Comparison of ENCODE assay signal across 8 cellular contexts in genomic region chr11:112227002-112227401, GRCh38. TPM values are rescaled to one million over a fixed set of nuclear protein-coding genes. Genes with fewer than 3 reads are reported as not detected.
DNase-seq lines count a peak whose midpoint lies in the region; ATAC-seq and TF ChIP-seq lines count a peak whose summit lies in the region.

No MANE protein-coding gene starts in this region.

- no peaks in the 10 kb centered on the region for H3K27me3 ChIP-seq in A673 (replicated peaks; ENCODE audit: insufficient read depth, low read depth, low read length, poor library complexity)
- H3K27me3 ChIP-seq in GM23248 (replicated peaks; ENCODE audit: insufficient read depth) = no peaks in the 10 kb centered on the region

- BruUV-seq in A673 (replicated peaks; lab: Mats Ljungman, UMichigan) = no TSS peak

- H4K20me1 ChIP-seq in GM23248 (ENCODE audit: insufficient read depth) = no peaks in the 10 kb centered on the region

- in situ Hi-C loops in GM23248 (cut with MboI) = no loop called here

- H3K4me2 ChIP-seq in GM23248 (ENCODE audit: unreplicated experiment) = peak overlapping the region; percentile 88

- intact Hi-C loops in A673 (cut with micrococcal nuclease; ENCODE audit: unreplicated experiment) = loop anchor here (10.0 kb wide), 1 partner anchor 328 kb away; no protein-coding TSS in a partner anchor
- intact Hi-C loops in activated CD8-positive, alpha-beta T cell treated with anti-CD3 and anti-CD28 coated beads for 36 hours (cut with micrococcal nuclease) = no loop called here

- DNase-seq in A673 (ENCODE audit: low spot score) (no peak), GM23248 (peak; percentile 69), globus pallidus (ENCODE audit: low spot score) (peak; percentile 37), retinal pigment epithelial cell (ENCODE audit: low read depth) (no peak), COLO829 (ENCODE audit: low spot score) (no peak), NCI-H1694 treated with DMSO at 0.1 percent for 48 hours (lab: John Stamatoyannopoulos, UW) (no peak)
- no peak for DNase-seq in activated CD8-positive, alpha-beta T cell treated with anti-CD3 and anti-CD28 coated beads for 36 hours
- DNase-seq in stimulated activated CD4-positive, alpha-beta T cell treated with anti-CD3 and anti-CD28 coated beads, Interleukin-2, amount 100 ng/mL, for 24 hours = no peak

- H3K27me3 Mint-ChIP-seq in activated CD8-positive, alpha-beta T cell treated with anti-CD3 and anti-CD28 coated beads for 36 hours = peaks cover 1% of the 10 kb centered on the region

- peak overlapping the region; percentile 95 for H3K27ac Mint-ChIP-seq in activated CD8-positive, alpha-beta T cell treated with anti-CD3 and anti-CD28 coated beads for 36 hours

- H3K4me1 ChIP-seq in A673 (ENCODE audit: insufficient read depth, low read length, poor library complexity, severe bottlenecking) (peaks cover 21% of the 10 kb centered on the region), GM23248 (ENCODE audit: insufficient read depth) (peaks cover 32% of the 10 kb centered on the region)

- CTCF ChIA-PET in A673 (lab: Charles Lee) = no interaction called here
- CTCF ChIA-PET in activated CD8-positive, alpha-beta T cell treated with anti-CD3 and anti-CD28 coated beads for 36 hours (lab: Charles Lee) = interaction anchor here (5.1 kb wide), 1 partner anchor 54 kb away, joined by 37 read pairs; no protein-coding TSS in a partner anchor

- H3K27ac ChIP-seq in A673 (ENCODE audit: low read depth, low read length, poor library complexity, severe bottlenecking) = peak overlapping the region; percentile 96
- peak overlapping the region; percentile 98 for H3K27ac ChIP-seq in GM23248

- peaks cover 21% of the 10 kb centered on the region for H3K36me3 Mint-ChIP-seq in activated CD8-positive, alpha-beta T cell treated with anti-CD3 and anti-CD28 coated beads for 36 hours (ENCODE audit: low read depth)

- H3K4me3 Mint-ChIP-seq in activated CD8-positive, alpha-beta T cell treated with anti-CD3 and anti-CD28 coated beads for 36 hours = peak overlapping the region; percentile 70

- TF ChIP-seq CTCF in A673 (conservative IDR thresholded peaks at IDR 0.05; ENCODE audit: low read depth, low read length) (no peak), retinal pigment epithelial cell (conservative IDR thresholded peaks at IDR 0.05; ENCODE audit: low read depth, low read length) (no peak)
- TF ChIP-seq CTCF in activated CD8-positive, alpha-beta T cell treated with anti-CD3 and anti-CD28 coated beads for 36 hours (IDR thresholded peaks at IDR 0.05) = no peak

- WGBS in GM23248 (ENCODE audit: low coverage in 1 of 2, low lambda C conversion rate in 2 of 2, missing lambda C conversion rate in 2 of 2), 2 experiments = 2 to 3% methylated on average over 12 of the region's 12 CpGs

- H3K9me3 Mint-ChIP-seq in activated CD8-positive, alpha-beta T cell treated with anti-CD3 and anti-CD28 coated beads for 36 hours = no peaks in the 10 kb centered on the region

- H3K36me3 ChIP-seq in A673 (ENCODE audit: insufficient read depth, low read length, poor library complexity, severe bottlenecking) (peaks cover 28% of the 10 kb centered on the region), GM23248 (ENCODE audit: low read depth) (peaks cover 8% of the 10 kb centered on the region; the same call in 1 of the 2 replicates)

- H3K9me2 ChIP-seq in GM23248 (ENCODE audit: insufficient read depth) = no peaks in the 10 kb centered on the region

- H3K4me1 Mint-ChIP-seq in activated CD8-positive, alpha-beta T cell treated with anti-CD3 and anti-CD28 coated beads for 36 hours (ENCODE audit: low read depth) = peaks cover 15% of the 10 kb centered on the region

- peak overlapping the region; percentile 94 for H2AFZ ChIP-seq in GM23248

- H3K9me3 ChIP-seq in A673 (ENCODE audit: low read depth, low read length, poor library complexity, severe bottlenecking) (no peaks in the 10 kb centered on the region), GM23248 (ENCODE audit: low read depth) (no peaks in the 10 kb centered on the region)

- H3K4me3 ChIP-seq in A673 (ENCODE audit: low read depth, low read length, poor library complexity, severe bottlenecking) = peak overlapping the region; percentile 72
- H3K4me3 ChIP-seq in GM23248 = peak overlapping the region; percentile 83
- peak overlapping the region; percentile 57 for H3K4me3 ChIP-seq in retinal pigment epithelial cell (ENCODE audit: low read length)

- POLR2A ChIA-PET in A673 (lab: Charles Lee; ENCODE audit: low non-redundant PET) = no interaction called here
- POLR2A ChIA-PET in activated CD8-positive, alpha-beta T cell treated with anti-CD3 and anti-CD28 coated beads for 36 hours (lab: Charles Lee) = interaction anchor here (1.0 kb wide), 2 partner anchors 9 to 122 kb away, joined by 3 to 5 read pairs; no protein-coding TSS in a partner anchor

- H3K9ac ChIP-seq in GM23248 = peak overlapping the region; percentile 93

- H3F3A ChIP-seq in GM23248 (ENCODE audit: insufficient read depth) = peaks cover 24% of the 10 kb centered on the region

- ATAC-seq in activated CD8-positive, alpha-beta T cell treated with anti-CD3 and anti-CD28 coated beads for 36 hours = no peak

- H3K79me2 ChIP-seq in GM23248 (ENCODE audit: insufficient read depth) = peaks cover 46% of the 10 kb centered on the region

RNA-seq across cellular contexts. Expression of gene PTS, which starts 0.8 kb away (rescaled TPM):
- 83.8 and 96.8 TPM in 2 replicates for total RNA-seq in A673 (2021)
- 33.9 and 36.5 TPM in 2 replicates for total RNA-seq in GM23248 (2014; rRNA removed; shearing (Covaris generic))
- polyA plus RNA-seq in GM23248 (2016; fragmentation: Nextera tagmentation; extraction: Ambion mirVana) = 100 and 108 TPM in 2 replicates
- 10 to 100 TPM; 22.6 to 24.9 TPM for total RNA-seq in activated CD8-positive, alpha-beta T cell treated with anti-CD3 and anti-CD28 coated beads for 36 hours

RNA-seq across cellular contexts. Expression of gene PLET1, which starts 33.7 kb away (rescaled TPM):
- not detected in 2 replicates for total RNA-seq in A673 (2021)
- not detected in 2 replicates for total RNA-seq in GM23248 (2014; rRNA removed; shearing (Covaris generic))
- polyA plus RNA-seq in GM23248 (2016; fragmentation: Nextera tagmentation; extraction: Ambion mirVana) = not detected in 2 replicates
- not detected for total RNA-seq in activated CD8-positive, alpha-beta T cell treated with anti-CD3 and anti-CD28 coated beads for 36 hours

RNA-seq across cellular contexts. Expression of gene BCO2, which starts 51.7 kb away (rescaled TPM):
- total RNA-seq in A673 (2021) = 2.5 and 2.6 TPM in 2 replicates
- not detected in 2 replicates for total RNA-seq in GM23248 (2014; rRNA removed; shearing (Covaris generic))
- 0.25 and 0.83 TPM in 2 replicates for polyA plus RNA-seq in GM23248 (2016; fragmentation: Nextera tagmentation; extraction: Ambion mirVana)
- 1 to 10 TPM in 1 of 2 experiments, under 1 TPM in 1; 0.97 to 1.4 TPM for total RNA-seq in activated CD8-positive, alpha-beta T cell treated with anti-CD3 and anti-CD28 coated beads for 36 hours

RNA-seq across cellular contexts. Expression of gene TEX12, which starts 59.8 kb away (rescaled TPM):
- total RNA-seq in A673 (2021) = 0.26 and 0.41 TPM in 2 replicates
- total RNA-seq in GM23248 (2014; rRNA removed; shearing (Covaris generic)) = 0.51 and 2.2 TPM in 2 replicates
- polyA plus RNA-seq in GM23248 (2016; fragmentation: Nextera tagmentation; extraction: Ambion mirVana) = not detected in 2 replicates
- total RNA-seq in activated CD8-positive, alpha-beta T cell treated with anti-CD3 and anti-CD28 coated beads for 36 hours = not detected

Comparison
In these comparisons a context has a peak if more than half of its experiments do, and no peak if none do; other contexts are left out.
1. DNase-seq: peak in GM23248 (single experiment) and globus pallidus (single experiment); none in A673 (single experiment), activated CD8-positive, alpha-beta T cell treated with anti-CD3 and anti-CD28 coated beads for 36 hours (single experiment), retinal pigment epithelial cell (single experiment), stimulated activated CD4-positive, alpha-beta T cell treated with anti-CD3 and anti-CD28 coated beads, Interleukin-2, amount 100 ng/mL, for 24 hours (0 of 2), COLO829 (single experiment) and NCI-H1694 treated with DMSO at 0.1 percent for 48 hours (single experiment).
2. Peak in every context shown above with its lines, with median percentiles within 50 percentile points of each other: H3K4me3 ChIP-seq.